17 cellular contexts compared by ENCODE assay signal in the genomic region with DNA sequence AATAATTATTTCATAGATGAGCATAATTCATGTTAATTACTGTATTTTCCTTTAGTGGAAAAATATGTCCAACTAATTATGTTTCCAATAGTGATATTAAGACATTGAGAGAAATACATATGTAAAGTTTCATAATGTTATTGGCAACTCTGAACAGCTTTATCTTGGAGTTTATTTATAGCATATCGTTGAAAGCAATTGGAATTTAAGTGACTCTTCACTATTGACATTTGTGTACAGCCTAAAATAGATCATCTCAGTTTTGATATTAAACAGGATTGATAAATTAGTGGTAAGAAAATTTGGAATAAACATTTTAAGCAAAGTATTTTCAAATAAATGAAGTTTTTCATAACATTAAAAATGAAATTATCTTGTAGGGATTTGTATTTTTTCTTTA.
"Had no signal": no experiment of that assay in that cellular context is flagged by ENCODE, and none has a peak within 500 bp of the region (broad histone marks: within the 10 kb centered on the region; RNA-seq: fewer than 3 reads in every experiment).

No MANE protein-coding gene starts in this region.

- H3K36me3 ChIP-seq: thyroid gland, uterus had no signal

- DNase-seq: esophagus squamous epithelium; foreskin fibroblast; hippocampal formation; islet precursor cell; mesendoderm; naive thymus-derived CD4-positive, alpha-beta T cell; posterior cingulate gyrus; stimulated activated CD4-positive, alpha-beta T cell treated with anti-CD3 and anti-CD28 coated beads, Interleukin-4, amount 100 ng/mL, for 1 hour; stimulated activated CD8-positive, alpha-beta memory T cell treated with anti-CD3 and anti-CD28 coated beads, Interleukin-4, amount 100 ng/mL, for 48 hours; stimulated activated naive CD8-positive, alpha-beta T cell treated with anti-CD3 and anti-CD28 coated beads, Interleukin-15, Interleukin-2, amounts not matched to agents 100 U/mL and 50 U/mL, for 24 hours; thyroid gland; upper lobe of left lung; uterus had no signal

- H3K27ac ChIP-seq: gastroesophageal sphincter, neutrophil, suprapubic skin, thyroid gland had no signal

- H3K4me1 ChIP-seq: uterus had no signal

- ATAC-seq: gastroesophageal sphincter; naive thymus-derived CD4-positive, alpha-beta T cell; stimulated activated effector memory CD8-positive, alpha-beta T cell treated with anti-CD3 and anti-CD28 coated beads, Interleukin-12 subunit alpha, Interleukin-12 subunit beta, amount 100 ng/mL, for 72 hours; stimulated activated naive CD8-positive, alpha-beta T cell treated with anti-CD3 and anti-CD28 coated beads, Interleukin-15, Interleukin-2, amounts not matched to agents 100 U/mL and 50 U/mL, for 24 hours had no signal

- H3K9me3 ChIP-seq: esophagus squamous epithelium, gastroesophageal sphincter, neutrophil, suprapubic skin, thyroid gland, upper lobe of left lung, uterus had no signal

- H3K27me3 ChIP-seq: esophagus squamous epithelium, gastroesophageal sphincter, neutrophil, suprapubic skin, thyroid gland, upper lobe of left lung, uterus had no signal

- H3K4me3 ChIP-seq: esophagus squamous epithelium, gastroesophageal sphincter, suprapubic skin, thyroid gland, upper lobe of left lung, uterus had no signal
